Comparison of ENCODE assay signal across 8 cellular contexts in the genomic region with DNA sequence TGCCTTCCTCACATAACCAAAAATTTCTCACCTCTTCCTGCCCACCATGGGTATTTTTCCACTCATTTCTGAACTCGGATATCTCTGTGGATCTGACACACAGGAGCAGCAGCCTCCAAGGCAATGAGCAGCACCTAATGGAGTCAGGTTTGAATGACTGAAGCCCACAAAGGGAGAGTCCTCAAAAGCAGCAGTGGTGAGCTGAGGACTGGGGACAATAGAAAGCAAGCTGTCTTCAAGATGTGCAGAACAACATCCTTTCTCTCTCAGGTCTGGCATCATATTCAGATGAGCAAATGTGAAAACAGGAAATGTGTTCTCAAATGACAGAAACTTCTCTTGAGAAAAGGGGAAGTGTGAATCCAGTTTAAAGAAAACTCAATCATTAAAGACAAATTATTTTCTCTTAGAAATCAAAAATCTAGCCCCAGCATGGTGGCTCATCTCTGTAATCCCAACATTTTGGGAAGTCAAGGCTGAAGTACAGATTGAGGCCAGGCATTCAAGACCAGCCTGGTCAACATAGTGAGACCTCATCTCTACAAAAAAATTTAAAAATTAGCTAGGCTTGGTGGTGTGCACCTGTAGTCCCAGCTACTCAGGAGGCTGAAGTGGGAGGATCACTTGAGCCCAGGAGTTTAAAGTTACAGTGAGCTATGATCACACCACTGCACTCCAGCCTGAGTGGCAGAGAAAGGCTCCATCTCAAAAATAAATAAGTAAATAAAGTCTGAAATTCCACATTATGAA. TPM values are rescaled to one million over a fixed set of nuclear protein-coding genes. Genes with fewer than 3 reads are reported as not detected.
DNase-seq lines count a peak whose midpoint lies in the region; ATAC-seq and FAIRE-seq lines count a peak whose summit lies in the region.

No MANE protein-coding gene starts in this region.

- peaks cover 20% of the 10 kb centered on the region for H3K4me1 Mint-ChIP-seq in T-helper 2 cell treated with Interferon-gamma antibody and Interleukin-4, amounts not matched to agents 5 μg/mL and 100 μg/mL, for 36 hours (ENCODE audit: low read depth)
- peaks cover 0 to 14% of the 10 kb centered on the region in 2 donors for H3K4me1 Mint-ChIP-seq in natural killer cell treated with Interleukin-12 subunit alpha and Interleukin-12 subunit beta and Interleukin-15 and Interleukin-18, amount 100 ng/mL, for 72 hours (ENCODE audit: low read depth in 2 of 2)

- ATAC-seq in HG03039 (IDR thresholded peaks at IDR 0.05; ENCODE audit: unreplicated experiment), result peak; percentile 97
- peak; percentile 75 to 96 for ATAC-seq in natural killer cell treated with Interleukin-12 subunit alpha and Interleukin-12 subunit beta and Interleukin-15 and Interleukin-18, amount 100 ng/mL, for 72 hours

- no peaks in the 10 kb centered on the region for H3K27me3 Mint-ChIP-seq in T-helper 2 cell treated with Interferon-gamma antibody and Interleukin-4, amounts not matched to agents 5 μg/mL and 100 μg/mL, for 36 hours (ENCODE audit: low read depth)
- H3K27me3 Mint-ChIP-seq in natural killer cell treated with Interleukin-12 subunit alpha and Interleukin-12 subunit beta and Interleukin-15 and Interleukin-18, amount 100 ng/mL, for 72 hours, result no peaks in the 10 kb centered on the region

- H3K36me3 Mint-ChIP-seq in T-helper 2 cell treated with Interferon-gamma antibody and Interleukin-4, amounts not matched to agents 5 μg/mL and 100 μg/mL, for 36 hours (ENCODE audit: low read depth), result peaks cover 2% of the 10 kb centered on the region
- H3K36me3 Mint-ChIP-seq in natural killer cell treated with Interleukin-12 subunit alpha and Interleukin-12 subunit beta and Interleukin-15 and Interleukin-18, amount 100 ng/mL, for 72 hours, result no peaks in the 10 kb centered on the region

- peak overlapping the region; percentile 91 for H3K27ac Mint-ChIP-seq in T-helper 2 cell treated with Interferon-gamma antibody and Interleukin-4, amounts not matched to agents 5 μg/mL and 100 μg/mL, for 36 hours
- H3K27ac Mint-ChIP-seq in natural killer cell treated with Interleukin-12 subunit alpha and Interleukin-12 subunit beta and Interleukin-15 and Interleukin-18, amount 100 ng/mL, for 72 hours, result peak overlapping the region; percentile 60 to 77

- peak; percentile 52 for DNase-seq in stimulated activated CD4-positive, alpha-beta T cell treated with anti-CD3 and anti-CD28 coated beads, Interleukin-1b, Interleukin-23, amount 100 ng/mL, for 48 hours
- DNase-seq in stimulated activated CD4-positive, alpha-beta T cell treated with anti-CD3 and anti-CD28 coated beads, Interleukin-12 subunit alpha, Interleukin-12 subunit beta, amount 100 ng/mL, for 4 hours, result no peak
- peak; percentile 69 for DNase-seq in T-helper 2 cell treated with Interferon-gamma antibody and Interleukin-4, amounts not matched to agents 5 μg/mL and 100 μg/mL, for 36 hours (ENCODE audit: low spot score)
- no peak for DNase-seq in natural killer cell treated with Interleukin-12 subunit alpha and Interleukin-12 subunit beta and Interleukin-15 and Interleukin-18, amount 100 ng/mL, for 72 hours (ENCODE audit: low spot score)
- DNase-seq in NCI-H2196 treated with DMSO at 0.1 percent for 48 hours (lab: John Stamatoyannopoulos, UW; ENCODE audit: unreplicated experiment) (no peak), frontal cortex (ENCODE audit: low spot score in 2 of 2) (no peak), NCI-H510A (lab: John Stamatoyannopoulos, UW) (no peak)

- peak overlapping the region; percentile 70 for H3K4me3 Mint-ChIP-seq in T-helper 2 cell treated with Interferon-gamma antibody and Interleukin-4, amounts not matched to agents 5 μg/mL and 100 μg/mL, for 36 hours
- H3K4me3 Mint-ChIP-seq in natural killer cell treated with Interleukin-12 subunit alpha and Interleukin-12 subunit beta and Interleukin-15 and Interleukin-18, amount 100 ng/mL, for 72 hours, result peak overlapping the region; percentile 77

- no peak for FAIRE-seq in frontal cortex (lab: Jason Lieb, UNC)

- no peaks in the 10 kb centered on the region for H3K9me3 Mint-ChIP-seq in T-helper 2 cell treated with Interferon-gamma antibody and Interleukin-4, amounts not matched to agents 5 μg/mL and 100 μg/mL, for 36 hours
- H3K9me3 Mint-ChIP-seq in natural killer cell treated with Interleukin-12 subunit alpha and Interleukin-12 subunit beta and Interleukin-15 and Interleukin-18, amount 100 ng/mL, for 72 hours, result no peaks in the 10 kb centered on the region

RNA-seq across cellular contexts. Expression of a gene that starts 54.2 kb away (rescaled TPM):
- not detected for total RNA-seq in natural killer cell treated with Interleukin-12 subunit alpha and Interleukin-12 subunit beta and Interleukin-15 and Interleukin-18, amount 100 ng/mL, for 72 hours
- total RNA-seq in frontal cortex, result 1.2 TPM

Comparison
In these comparisons a context has a peak if more than half of its experiments do, and no peak if none do; other contexts are left out.
1. DNase-seq: peak in stimulated activated CD4-positive, alpha-beta T cell treated with anti-CD3 and anti-CD28 coated beads, Interleukin-1b, Interleukin-23, amount 100 ng/mL, for 48 hours (single experiment) and T-helper 2 cell treated with Interferon-gamma antibody and Interleukin-4, amounts not matched to agents 5 μg/mL and 100 μg/mL, for 36 hours (single experiment); none in stimulated activated CD4-positive, alpha-beta T cell treated with anti-CD3 and anti-CD28 coated beads, Interleukin-12 subunit alpha, Interleukin-12 subunit beta, amount 100 ng/mL, for 4 hours (single experiment), natural killer cell treated with Interleukin-12 subunit alpha and Interleukin-12 subunit beta and Interleukin-15 and Interleukin-18, amount 100 ng/mL, for 72 hours (single experiment), NCI-H2196 treated with DMSO at 0.1 percent for 48 hours (single experiment), frontal cortex (0 of 2) and NCI-H510A (single experiment).